In genomic region chr19:34430738-34431625, GRCh38 we compare ENCODE assay signal across 1 cellular context.
TF ChIP-seq lines count a peak whose summit lies in the region.

No MANE protein-coding gene starts in this region.

TF ChIP-seq in HEK293, 187 proteins besides CTCF, POLR2A, EP300 and RAD21 (continued from another document):
- TF ChIP-seq ZBTB11 (tag by site-specific recombination; conservative IDR thresholded peaks at IDR 0.05; ENCODE audit: low read depth) (no peak; the same call in 1 of the 2 replicates), ZNF211 (tag by site-specific recombination; IDR thresholded peaks at IDR 0.05; ENCODE audit: low read depth) (no peak)
